8 cellular contexts compared by ENCODE assay signal in the genomic region with DNA sequence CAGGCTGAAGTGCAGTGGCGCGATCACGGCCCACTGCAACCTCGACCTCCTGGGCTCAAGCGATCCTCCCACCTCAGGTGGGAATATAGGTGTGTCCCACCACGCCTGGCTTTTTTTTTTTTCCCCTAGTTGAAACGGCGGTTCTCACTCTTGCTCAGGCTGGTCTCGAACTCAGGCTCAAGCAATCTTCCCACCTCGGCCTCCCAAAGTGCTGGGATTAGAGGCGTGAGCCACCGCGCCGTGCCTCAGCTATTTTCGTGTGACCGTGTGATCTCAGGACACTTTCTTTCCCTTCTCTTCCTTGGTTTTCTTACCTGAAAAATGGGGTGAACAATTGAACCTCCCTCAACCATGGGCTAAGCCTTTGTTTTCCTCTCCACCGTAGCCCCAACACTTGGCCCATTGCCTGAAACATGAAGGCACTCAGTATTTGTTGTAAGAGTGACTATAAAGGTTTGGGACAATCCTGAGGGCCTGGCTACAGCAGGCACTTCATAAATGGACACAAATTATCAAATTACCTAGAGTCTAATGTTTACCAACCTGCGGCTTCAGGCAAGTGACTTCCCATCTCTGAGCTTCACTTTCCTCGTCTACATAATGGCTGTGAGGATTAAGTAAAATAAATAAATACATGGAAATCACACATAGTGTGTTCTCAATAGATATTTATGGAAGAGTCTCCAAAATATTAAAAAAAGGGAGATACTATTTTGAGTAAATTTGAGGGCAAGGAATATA. TPM values are rescaled to one million over a fixed set of nuclear protein-coding genes. Genes with fewer than 3 reads are reported as not detected.
DNase-seq lines count a peak whose midpoint lies in the region; ATAC-seq, FAIRE-seq and TF ChIP-seq lines count a peak whose summit lies in the region.

No MANE protein-coding gene starts in this region.

- POLR2A ChIA-PET in OCI-LY7 (lab: Charles Lee), result interaction anchor here (0.7 to 3.7 kb wide), 7 partner anchors 11 to 121 kb away, joined by 3 to 25 read pairs (median 5); partner anchors contain the start of gene ID1

- H3K9me2 ChIP-seq in OCI-LY7 (ENCODE audit: insufficient read depth, low read length), result no peaks in the 10 kb centered on the region

- no peak for FAIRE-seq in pancreas (lab: Jason Lieb, UNC)

- H2AFZ ChIP-seq in OCI-LY7 (ENCODE audit: low read length), result peak overlapping the region; percentile 90

- BruUV-seq in OCI-LY7 (replicated peaks; lab: Mats Ljungman, UMichigan), result no TSS peak

- H4K20me1 ChIP-seq in OCI-LY7 (ENCODE audit: insufficient read depth, low read length), result no peaks in the 10 kb centered on the region

- intact Hi-C loops in OCI-LY7 (cut with micrococcal nuclease; ENCODE audit: unreplicated experiment), result loop anchor here (1.0 to 2.0 kb wide), 2 partner anchors 31 to 36 kb away; partner anchors contain the start of gene ID1
- intact Hi-C loops in pancreas (cut with DNase I), result loop anchor here in 1 of 3 donors (5.0 kb wide), 1 partner anchor 34 kb away; the partner anchor contains the start of gene ID1

- peak overlapping the region; percentile 71 for H3K4me3 ChIP-seq in OCI-LY7 (ENCODE audit: low read depth, low read length, poor library complexity, severe bottlenecking)
- H3K4me3 ChIP-seq in endocrine pancreas (ENCODE audit: control insufficient read depth, insufficient read depth, low read length), result peak overlapping the region; percentile 12
- peak overlapping the region; percentile 13 to 52 (median 30) for H3K4me3 ChIP-seq in pancreas

- H3K36me3 ChIP-seq in OCI-LY7 (ENCODE audit: insufficient read depth, low read length) (peaks cover 15% of the 10 kb centered on the region; the same call in 1 of the 2 replicates), endocrine pancreas (ENCODE audit: control insufficient read depth, insufficient read depth, low read length) (no peaks in the 10 kb centered on the region), pancreas (no peaks in the 10 kb centered on the region)

- 19 to 26% methylated on average over 19 of the region's 19 CpGs for WGBS in pancreas, 2 donors

- peak overlapping the region; percentile 56 for H3K9ac ChIP-seq in endocrine pancreas (ENCODE audit: control insufficient read depth, insufficient read depth, low read length)

- H3K9me3 ChIP-seq in OCI-LY7 (ENCODE audit: low read length) (no peaks in the 10 kb centered on the region), endocrine pancreas (ENCODE audit: control insufficient read depth, low read length) (no peaks in the 10 kb centered on the region), pancreas (no peaks in the 10 kb centered on the region)

- DNase-seq in OCI-LY7 (ENCODE audit: low spot score) (no peak), pancreas (no peak), SIG-M5 treated with dmso at 0.1 percent for 504 hours (lab: John Stamatoyannopoulos, UW; ENCODE audit: unreplicated experiment) (no peak)
- DNase-seq in stimulated activated CD4-positive, alpha-beta T cell treated with anti-CD3 and anti-CD28 coated beads, Interleukin-4, amount 100 ng/mL, for 4 hours, result no peak

- H3K79me2 ChIP-seq in OCI-LY7 (ENCODE audit: insufficient read depth, low read depth, low read length), result no peaks in the 10 kb centered on the region

- ATAC-seq in GM18499 (IDR thresholded peaks at IDR 0.05; ENCODE audit: insufficient read depth, unreplicated experiment) (peak; percentile 10), HG02938 (IDR thresholded peaks at IDR 0.05; ENCODE audit: unreplicated experiment) (peak; percentile 10), pancreas (no peak), HG03025 (IDR thresholded peaks at IDR 0.05; ENCODE audit: low FRiP score, unreplicated experiment) (no peak)

- peak overlapping the region; percentile 75 for H3K4me2 ChIP-seq in OCI-LY7 (ENCODE audit: low read length)

- peaks cover 20% of the 10 kb centered on the region for H3K4me1 ChIP-seq in OCI-LY7 (ENCODE audit: insufficient read depth, low read length, poor library complexity, severe bottlenecking)
- H3K4me1 ChIP-seq in endocrine pancreas (ENCODE audit: control insufficient read depth, insufficient read depth, low read length), result no peaks in the 10 kb centered on the region
- peaks cover 7 to 12% (median 7%) of the 10 kb centered on the region in 3 donors for H3K4me1 ChIP-seq in pancreas

- CTCF ChIA-PET in OCI-LY7 (lab: Charles Lee; ENCODE audit: unreplicated experiment), result interaction anchor here (2.6 kb wide), 1 partner anchor 39 kb away, joined by 11 read pairs; no protein-coding TSS in a partner anchor

- TF ChIP-seq CTCF in OCI-LY7 (conservative IDR thresholded peaks at IDR 0.05; ENCODE audit: low read length), result no peak
- TF ChIP-seq CTCF in pancreas (IDR thresholded peaks at IDR 0.05), result no peak

- H3K27me3 ChIP-seq in endocrine pancreas (ENCODE audit: control insufficient read depth, insufficient read depth, low read length) (no peaks in the 10 kb centered on the region), pancreas (no peaks in the 10 kb centered on the region)

- no peak overlapping the region for H3K27ac ChIP-seq in OCI-LY7 (ENCODE audit: low read depth, low read length, poor library complexity, severe bottlenecking)
- H3K27ac ChIP-seq in pancreas, result peak overlapping the region; percentile 78 to 91 (median 80)

RNA-seq across cellular contexts. Expression of gene ID1, which starts 31.4 kb away (rescaled TPM):
- total RNA-seq in OCI-LY7 (2014; rRNA removed; shearing (Covaris generic)), result 3.3 and 4.7 TPM in 2 replicates
- 2.0 and 3.6 TPM in 2 replicates for total RNA-seq in OCI-LY7 (2022)
- total RNA-seq in pancreas, result 10 to 100 TPM in 5 of 6 donors, 1 to 10 TPM in 1; 9.5 to 39.3 (median 17.4) TPM
- polyA plus RNA-seq in pancreas, result 10 to 100 TPM; 50.9 to 64.7 TPM

RNA-seq across cellular contexts. Expression of gene HM13, which starts 59.5 kb away (rescaled TPM):
- 43.6 and 51.3 TPM in 2 replicates for total RNA-seq in OCI-LY7 (2014; rRNA removed; shearing (Covaris generic))
- total RNA-seq in OCI-LY7 (2022), result 142 and 148 TPM in 2 replicates
- 100 to 1,000 TPM; 139 to 237 (median 184) TPM for total RNA-seq in pancreas
- polyA plus RNA-seq in pancreas, result 100 to 1,000 TPM; 178 to 286 TPM

Comparison
In these comparisons a context has a peak if more than half of its experiments do, and no peak if none do; other contexts are left out.
1. ATAC-seq: peak in GM18499 (single experiment) and HG02938 (single experiment); none in pancreas (0 of 4) and HG03025 (single experiment).
2. H3K4me3 ChIP-seq: peak in every context shown above with its lines; median percentile 71 in OCI-LY7; 30 in pancreas; 12 in endocrine pancreas.